28 cellular contexts compared by ENCODE assay signal in genomic region chr17:80043963-80044362, GRCh38.
"Had no signal": no experiment of that assay in that cellular context is flagged by ENCODE, and none has a peak within 500 bp of the region (broad histone marks: within the 10 kb centered on the region; RNA-seq: fewer than 3 reads in every experiment).

No MANE protein-coding gene starts in this region.

- H3K4me1 ChIP-seq: esophagus squamous epithelium, heart right ventricle, left ventricle myocardium inferior, lower lobe of right lung, parathyroid adenoma, stomach, thyroid gland had no signal

- ATAC-seq: effector memory CD8-positive, alpha-beta T cell; heart right ventricle; left colon; lower lobe of right lung; naive thymus-derived CD8-positive, alpha-beta T cell; sciatic nerve had no signal

- DNase-seq: effector memory CD8-positive, alpha-beta T cell; erythroblast; esophagus squamous epithelium; foreskin melanocyte; glutamatergic neuron; heart right ventricle; hippocampal formation; kidney glomerular epithelial cell; left colon; left ventricle myocardium inferior; lower lobe of right lung; naive thymus-derived CD8-positive, alpha-beta T cell; stimulated activated CD4-positive, alpha-beta T cell treated with anti-CD3 and anti-CD28 coated beads, Interleukin-12 subunit alpha, Interleukin-12 subunit beta, amount 100 ng/mL, for 4 hours; stimulated activated CD4-positive, alpha-beta T cell treated with anti-CD3 and anti-CD28 coated beads, Interleukin-1b, Interleukin-23, amount 100 ng/mL, for 48 hours; stimulated activated CD4-positive, alpha-beta T cell treated with anti-CD3 and anti-CD28 coated beads, Interleukin-4, amount 100 ng/mL, for 1 hour; stimulated activated CD8-positive, alpha-beta memory T cell treated with anti-CD3 and anti-CD28 coated beads, Interleukin-4, amount 100 ng/mL, for 48 hours; stimulated activated naive CD4-positive, alpha-beta T cell treated with Interleukin-2 at 50 U/mL for 16 hours; stomach; thyroid gland had no signal

- H3K36me3 Mint-ChIP-seq: naive thymus-derived CD8-positive, alpha-beta T cell had no signal

- H3K36me3 ChIP-seq: lower lobe of right lung, neutrophil had no signal

- H3K27ac Mint-ChIP-seq: effector memory CD8-positive, alpha-beta T cell; naive thymus-derived CD8-positive, alpha-beta T cell; progenitor cell of endocrine pancreas; type B pancreatic cell had no signal

- H2AFZ ChIP-seq: parathyroid adenoma had no signal

- H3K79me2 ChIP-seq: parathyroid adenoma had no signal

- H3K27me3 Mint-ChIP-seq: naive thymus-derived CD8-positive, alpha-beta T cell; progenitor cell of endocrine pancreas; type B pancreatic cell had no signal

- H3K27ac ChIP-seq: coronary artery, esophagus squamous epithelium, heart right ventricle, left ventricle myocardium inferior, lower lobe of right lung, neutrophil, parathyroid adenoma, stomach, thyroid gland had no signal

- H3K9me3 Mint-ChIP-seq: effector memory CD8-positive, alpha-beta T cell; naive thymus-derived CD8-positive, alpha-beta T cell; type B pancreatic cell had no signal

- H3K27me3 ChIP-seq: esophagus squamous epithelium, heart right ventricle, stomach, thyroid gland had no signal

- H3K9ac ChIP-seq: parathyroid adenoma had no signal

- H3K4me3 ChIP-seq: coronary artery, esophagus squamous epithelium, heart right ventricle, left ventricle myocardium inferior, lower lobe of right lung, smooth muscle cell, stomach, thyroid gland had no signal

- FAIRE-seq: endometrium, islet of Langerhans had no signal

- H3K9me3 ChIP-seq: esophagus squamous epithelium, lower lobe of right lung, neutrophil, stomach, thyroid gland had no signal

- H3K4me3 Mint-ChIP-seq: effector memory CD8-positive, alpha-beta T cell; naive thymus-derived CD8-positive, alpha-beta T cell; type B pancreatic cell had no signal

- H3K4me1 Mint-ChIP-seq: naive thymus-derived CD8-positive, alpha-beta T cell had no signal

- H3K4me2 ChIP-seq: smooth muscle cell had no signal
